Comparison of ENCODE assay signal across 11 cellular contexts in genomic region chr13:77506874-77507273, GRCh38. TPM values are rescaled to one million over a fixed set of nuclear protein-coding genes. Genes with fewer than 3 reads are reported as not detected.
A peak's percentile ranks its signal among the peaks of the same experiment; 100 is the strongest.
DNase-seq lines count a peak whose midpoint lies in the region; ATAC-seq, FAIRE-seq and TF ChIP-seq lines count a peak whose summit lies in the region.
"Had no signal": no experiment of that assay in that cellular context is flagged by ENCODE, and none has a peak within 500 bp of the region (broad histone marks: within the 10 kb centered on the region; RNA-seq: fewer than 3 reads in every experiment).

No MANE protein-coding gene starts in this region.

- SMC1A ChIA-PET in GM12878 (lab: Charles Lee; ENCODE audit: uncharacterized antibody, unreplicated experiment), result interaction anchor here (0.7 to 2.8 kb wide), 5 partner anchors 28 to 388 kb away, joined by 3 to 13 read pairs (median 4); no protein-coding TSS in a partner anchor

- H2AFZ ChIP-seq in MM.1S (ENCODE audit: low read length), result no peak overlapping the region
- H2AFZ ChIP-seq in GM12878 (ENCODE audit: control insufficient read depth, low read depth, low read length), result no peak overlapping the region
- H2AFZ ChIP-seq: parathyroid adenoma had no signal

- CTCF ChIA-PET in GM12878 (lab: Yijun Ruan, JAX), result interaction anchor here (0.8 to 3.2 kb wide), 9 partner anchors 9 to 386 kb away, joined by 3 to 15 read pairs (median 4); partner anchors contain the start of gene SCEL

- H3K27ac ChIP-seq in DOHH2 (ENCODE audit: low read depth, low read length), result no peak overlapping the region
- H3K27ac ChIP-seq in MM.1S (ENCODE audit: low read length), result no peak overlapping the region
- no peak overlapping the region for H3K27ac ChIP-seq in GM12878 (ENCODE audit: control insufficient read depth, insufficient read depth)
- H3K27ac ChIP-seq in Peyer's patch, result no peak overlapping the region
- H3K27ac ChIP-seq: coronary artery, parathyroid adenoma had no signal

- peak; percentile 54 for TF ChIP-seq CTCF in DOHH2 (IDR thresholded peaks at IDR 0.05; ENCODE audit: low read depth, low read length, poor library complexity, severe bottlenecking)
- TF ChIP-seq CTCF in MM.1S (IDR thresholded peaks at IDR 0.05; ENCODE audit: low read length), result peak; percentile 24; the same call in 1 of the 2 replicates
- peak; percentile 16 to 32 (median 22); a peak in 3 of 6 replicates for TF ChIP-seq CTCF in GM12878 (IDR thresholded peaks at IDR 0.05 in 2 of 3, conservative IDR thresholded peaks at IDR 0.05 in 1 of 3; ENCODE audit: control insufficient read depth in 2 of 3, extremely low read depth in 1 of 3, insufficient read depth in 1 of 3, low read depth in 3 of 3, low read length in 3 of 3)
- TF ChIP-seq CTCF in Peyer's patch (IDR thresholded peaks at IDR 0.05), result peak in 1 of 6 experiments; percentile 4

- RAD21 ChIA-PET in GM12878 (lab: Charles Lee; ENCODE audit: unreplicated experiment), result interaction anchor here (1.1 to 1.4 kb wide), 3 partner anchors 14 to 417 kb away, joined by 3 to 7 read pairs (median 3); no protein-coding TSS in a partner anchor

- no peak overlapping the region for H3K4me3 Mint-ChIP-seq in activated T-helper 1 cell treated with anti-CD3 and anti-CD28 coated beads, Interleukin-12 subunit alpha, Interleukin-12 subunit beta, Interleukin-2, Interleukin-4 antibody, amounts not matched to agents 30 ng/mL and 10 ng/mL and 1 ng/mL, durations not matched to agents 14 hours and 24 hours and 36 hours

- H3K36me3 Mint-ChIP-seq in activated T-helper 1 cell treated with anti-CD3 and anti-CD28 coated beads, Interleukin-12 subunit alpha, Interleukin-12 subunit beta, Interleukin-2, Interleukin-4 antibody, amounts not matched to agents 30 ng/mL and 10 ng/mL and 1 ng/mL, durations not matched to agents 14 hours and 24 hours and 36 hours (ENCODE audit: low read depth), result no peaks in the 10 kb centered on the region

- no peaks in the 10 kb centered on the region for H3K9me3 ChIP-seq in DOHH2 (ENCODE audit: control insufficient read depth, insufficient read depth, low read length)
- H3K9me3 ChIP-seq in MM.1S (replicated peaks; ENCODE audit: insufficient read depth, low read length), result no peaks in the 10 kb centered on the region
- H3K9me3 ChIP-seq in GM12878 (replicated peaks; ENCODE audit: control insufficient read depth, insufficient read depth, low read length), result no peaks in the 10 kb centered on the region
- H3K9me3 ChIP-seq in Peyer's patch, result no peaks in the 10 kb centered on the region

- peaks cover 22% of the 10 kb centered on the region for H3K4me1 Mint-ChIP-seq in activated T-helper 1 cell treated with anti-CD3 and anti-CD28 coated beads, Interleukin-12 subunit alpha, Interleukin-12 subunit beta, Interleukin-2, Interleukin-4 antibody, amounts not matched to agents 30 ng/mL and 10 ng/mL and 1 ng/mL, durations not matched to agents 14 hours and 24 hours and 36 hours (ENCODE audit: low read depth)

- no peaks in the 10 kb centered on the region for H4K20me1 ChIP-seq in DOHH2 (ENCODE audit: control insufficient read depth, insufficient read depth, low read depth, low read length)
- H4K20me1 ChIP-seq in MM.1S (ENCODE audit: insufficient read depth, low read length), result no peaks in the 10 kb centered on the region
- H4K20me1 ChIP-seq in GM12878 (ENCODE audit: control insufficient read depth, insufficient read depth), result no peaks in the 10 kb centered on the region

- H3K79me2 ChIP-seq in DOHH2 (ENCODE audit: control insufficient read depth, low read length) (no peaks in the 10 kb centered on the region), MM.1S (ENCODE audit: low read length) (no peaks in the 10 kb centered on the region), GM12878 (ENCODE audit: control insufficient read depth, insufficient read depth, low read length) (no peaks in the 10 kb centered on the region)
- H3K79me2 ChIP-seq: parathyroid adenoma had no signal

- in situ Hi-C loops in GM12878 (cut with MboI), result no loop called here

- no peaks in the 10 kb centered on the region for H3K27me3 Mint-ChIP-seq in activated T-helper 1 cell treated with anti-CD3 and anti-CD28 coated beads, Interleukin-12 subunit alpha, Interleukin-12 subunit beta, Interleukin-2, Interleukin-4 antibody, amounts not matched to agents 30 ng/mL and 10 ng/mL and 1 ng/mL, durations not matched to agents 14 hours and 24 hours and 36 hours (ENCODE audit: insufficient read depth)

- H3K4me1 ChIP-seq in DOHH2 (ENCODE audit: control insufficient read depth, low read length), result peaks cover 31% of the 10 kb centered on the region
- H3K4me1 ChIP-seq in MM.1S (ENCODE audit: low read length), result no peaks in the 10 kb centered on the region
- peaks cover 17% of the 10 kb centered on the region for H3K4me1 ChIP-seq in GM12878 (ENCODE audit: control insufficient read depth, insufficient read depth, low read length)
- H3K4me1 ChIP-seq in Peyer's patch, result no peaks in the 10 kb centered on the region
- H3K4me1 ChIP-seq: parathyroid adenoma had no signal

- H3K9me3 Mint-ChIP-seq in activated T-helper 1 cell treated with anti-CD3 and anti-CD28 coated beads, Interleukin-12 subunit alpha, Interleukin-12 subunit beta, Interleukin-2, Interleukin-4 antibody, amounts not matched to agents 30 ng/mL and 10 ng/mL and 1 ng/mL, durations not matched to agents 14 hours and 24 hours and 36 hours, result no peaks in the 10 kb centered on the region

- ATAC-seq in GM12878, result no peak

- no peak overlapping the region for H3K9ac ChIP-seq in MM.1S (ENCODE audit: low read length)
- H3K9ac ChIP-seq in GM12878 (ENCODE audit: control insufficient read depth, insufficient read depth, low read length), result no peak overlapping the region
- H3K9ac ChIP-seq: parathyroid adenoma had no signal

- POLR2A ChIA-PET in GM12878 (lab: Charles Lee), result no interaction called here

- TF ChIP-seq POLR2A in GM12878 (IDR thresholded peaks at IDR 0.05; ENCODE audit: low read depth, low read length), result no peak
- no peak for TF ChIP-seq POLR2A in Peyer's patch (IDR thresholded peaks at IDR 0.05)

- H3K27me3 ChIP-seq in DOHH2 (ENCODE audit: control insufficient read depth, low read length) (no peaks in the 10 kb centered on the region), MM.1S (replicated peaks; ENCODE audit: insufficient read depth, low read length) (no peaks in the 10 kb centered on the region), GM12878 (replicated peaks in 1 of 2; ENCODE audit: control insufficient read depth in 2 of 2, insufficient read depth in 2 of 2, low read length in 1 of 2) (no peaks in the 10 kb centered on the region), Peyer's patch (no peaks in the 10 kb centered on the region)

- H3F3A ChIP-seq in DOHH2 (ENCODE audit: control insufficient read depth, insufficient read depth), result no peaks in the 10 kb centered on the region
- no peaks in the 10 kb centered on the region for H3F3A ChIP-seq in MM.1S (ENCODE audit: insufficient read depth, low read length)

- DNase-seq in MM.1S, result peak; percentile 16
- no peak for DNase-seq in GM12878 (ENCODE audit: low read depth, low spot score)
- DNase-seq in myocyte (ENCODE audit: low read depth), result peak; percentile 10
- no peak for DNase-seq in Peyer's patch
- DNase-seq in activated gamma-delta T cell treated with Interleukin-2 at 50 U/mL for 16 hours, result no peak
- DNase-seq in HuH-7 (ENCODE audit: low spot score), result no peak
- no peak for DNase-seq in activated T-helper 1 cell treated with anti-CD3 and anti-CD28 coated beads, Interleukin-12 subunit alpha, Interleukin-12 subunit beta, Interleukin-2, Interleukin-4 antibody, amounts not matched to agents 30 ng/mL and 10 ng/mL and 1 ng/mL, durations not matched to agents 14 hours and 24 hours and 36 hours (ENCODE audit: low spot score)
- DNase-seq: NCI-H2029 had no signal

- no peak overlapping the region for H3K4me2 ChIP-seq in DOHH2 (ENCODE audit: low read length)
- H3K4me2 ChIP-seq in MM.1S (ENCODE audit: low read depth, low read length), result no peak overlapping the region
- H3K4me2 ChIP-seq in GM12878 (ENCODE audit: control insufficient read depth, insufficient read depth), result no peak overlapping the region

- no peak overlapping the region for H3K27ac Mint-ChIP-seq in activated T-helper 1 cell treated with anti-CD3 and anti-CD28 coated beads, Interleukin-12 subunit alpha, Interleukin-12 subunit beta, Interleukin-2, Interleukin-4 antibody, amounts not matched to agents 30 ng/mL and 10 ng/mL and 1 ng/mL, durations not matched to agents 14 hours and 24 hours and 36 hours

- 98% methylated on average over 3 of the region's 3 CpGs for WGBS in GM12878 (ENCODE audit: insufficient coverage, insufficient replicate concordance, low lambda C conversion rate, missing lambda C conversion rate)

- no peaks in the 10 kb centered on the region for H3K9me2 ChIP-seq in DOHH2 (replicated peaks; ENCODE audit: control insufficient read depth, low read length)
- H3K9me2 ChIP-seq in MM.1S (replicated peaks; ENCODE audit: insufficient read depth, low read length), result no peaks in the 10 kb centered on the region

- H3K36me3 ChIP-seq in DOHH2 (ENCODE audit: control insufficient read depth, low read length) (no peaks in the 10 kb centered on the region), MM.1S (replicated peaks; ENCODE audit: insufficient read depth, low read length) (no peaks in the 10 kb centered on the region), GM12878 (ENCODE audit: control insufficient read depth in 2 of 2, insufficient read depth in 2 of 2, low read length in 1 of 2) (no peaks in the 10 kb centered on the region), Peyer's patch (no peaks in the 10 kb centered on the region)

- FAIRE-seq in GM12878 (lab: Jason Lieb, UNC), result no peak

- no peak for TF ChIP-seq EP300 in GM12878 (IDR thresholded peaks at IDR 0.05; ENCODE audit: borderline replicate concordance in 1 of 2, control insufficient read depth in 1 of 2, low read depth in 2 of 2, low read length in 2 of 2)

- H3K4me3 ChIP-seq in DOHH2 (ENCODE audit: low read length) (no peak overlapping the region), MM.1S (ENCODE audit: low read length) (no peak overlapping the region), GM12878 (no peak overlapping the region), Peyer's patch (no peak overlapping the region)
- H3K4me3 ChIP-seq: coronary artery had no signal

- intact Hi-C loops in GM12878 (cut with micrococcal nuclease; ENCODE audit: unreplicated experiment), result no loop called here
- intact Hi-C loops in activated T-helper 1 cell treated with anti-CD3 and anti-CD28 coated beads, Interleukin-12 subunit alpha, Interleukin-12 subunit beta, Interleukin-2, Interleukin-4 antibody, amounts not matched to agents 30 ng/mL and 10 ng/mL and 1 ng/mL, durations not matched to agents 14 hours and 24 hours and 36 hours (cut with micrococcal nuclease), result no loop called here

- peak; percentile 18; the same call in 1 of the 2 replicates for TF ChIP-seq RAD21 in GM12878 (IDR thresholded peaks at IDR 0.05; ENCODE audit: insufficient read depth, low read depth, low read length)

- no TSS peak for BruUV-seq in GM12878 (replicated peaks; lab: Mats Ljungman, UMichigan)

RNA-seq across cellular contexts. Expression of gene SCEL, which starts 28.6 kb away (rescaled TPM):
- not detected in 2 replicates for total RNA-seq in GM12878 (2013; cell fraction: nucleolus; rRNA removed)
- 0.27 TPM in 1 of 2 replicates, not detected in the other for total RNA-seq in GM12878 (2014; rRNA removed)
- 0.27 and 0.28 TPM in 2 replicates for total RNA-seq in GM12878 (2014; rRNA removed; fragmentation: Illumina TruSeq; extraction: Trizol)
- total RNA-seq in GM12878 (2021), result 0.16 and 0.23 TPM in 2 replicates
- polyA plus RNA-seq in GM12878 (2011; ENCODE audit: low read depth), result not detected
- 0.68 and 1.1 TPM in 2 replicates for polyA plus RNA-seq in GM12878 (2011; rRNA removed)
- polyA plus RNA-seq in GM12878 (2011; cell fraction: cytosol; rRNA removed), result 0.25 and 0.33 TPM in 2 replicates
- polyA plus RNA-seq in GM12878 (2011; cell fraction: nucleus; rRNA removed), result 0.90 and 1.0 TPM in 2 replicates
- polyA plus RNA-seq in GM12878 (2012), result not detected in 2 replicates
- polyA plus RNA-seq in GM12878 (2014; fragmentation: Illumina TruSeq; extraction: Trizol), result 0.16 and 0.40 TPM in 2 replicates
- under 1 TPM; 0.15 to 0.16 TPM for polyA plus RNA-seq in GM12878 (2014; fragmentation: Nextera tagmentation; extraction: Ambion mirVana)
- polyA plus RNA-seq in GM12878 (2014; rRNA removed), result 0.09 TPM in 1 of 2 replicates, not detected in the other
- polyA plus RNA-seq in GM12878 (2016; fragmentation: Nextera tagmentation; extraction: Ambion mirVana), result under 1 TPM; 0.13 to 0.34 TPM
- polyA minus RNA-seq in GM12878 (2011; rRNA and poly(A)+ RNA removed), result 0.41 and 0.73 TPM in 2 replicates
- 1.1 TPM in 1 of 2 replicates, not detected in the other for polyA minus RNA-seq in GM12878 (2011; cell fraction: cytosol; rRNA and poly(A)+ RNA removed)
- 0.24 and 0.48 TPM in 2 replicates for polyA minus RNA-seq in GM12878 (2011; cell fraction: nucleus; rRNA and poly(A)+ RNA removed)
- total RNA-seq in myocyte, result not detected in 2 replicates
- not detected for polyA plus RNA-seq in myocyte (2012)
- total RNA-seq in Peyer's patch, result not detected
- not detected in 2 replicates for total RNA-seq in activated T-helper 1 cell treated with anti-CD3 and anti-CD28 coated beads, Interleukin-12 subunit alpha, Interleukin-12 subunit beta, Interleukin-2, Interleukin-4 antibody, amounts not matched to agents 30 ng/mL and 10 ng/mL and 1 ng/mL, durations not matched to agents 14 hours and 24 hours and 36 hours

Comparison
In these comparisons a context has a peak if more than half of its experiments do, and no peak if none do; other contexts are left out.
1. DNase-seq: peak in MM.1S (single experiment) and myocyte (single experiment); none in GM12878 (single experiment), Peyer's patch (0 of 3), activated gamma-delta T cell treated with Interleukin-2 at 50 U/mL for 16 hours (single experiment), HuH-7 (single experiment) and activated T-helper 1 cell treated with anti-CD3 and anti-CD28 coated beads, Interleukin-12 subunit alpha, Interleukin-12 subunit beta, Interleukin-2, Interleukin-4 antibody, amounts not matched to agents 30 ng/mL and 10 ng/mL and 1 ng/mL, durations not matched to agents 14 hours and 24 hours and 36 hours (single experiment).